In genomic region chr10:28432210-28432676, GRCh38 we compare ENCODE assay signal across 8 cellular contexts.
A peak's percentile ranks its signal among the peaks of the same experiment; 100 is the strongest.
DNase-seq lines count a peak whose midpoint lies in the region; ATAC-seq, FAIRE-seq and TF ChIP-seq lines count a peak whose summit lies in the region.

No MANE protein-coding gene starts in this region.

- no peak for FAIRE-seq in A549 (lab: Jason Lieb, UNC)

- POLR2A ChIA-PET in A549 (lab: Yijun Ruan, JAX), result no interaction called here

- H3K79me2 ChIP-seq in fibroblast of lung (ENCODE audit: control insufficient read depth, insufficient read depth, low read length), result no peaks in the 10 kb centered on the region

- H3K36me3 Mint-ChIP-seq in natural killer cell, result no peaks in the 10 kb centered on the region

- no peak for TF ChIP-seq POLR2A in A549 (IDR thresholded peaks at IDR 0.05; ENCODE audit: low read length)

- no peak overlapping the region for H3K4me3 Mint-ChIP-seq in natural killer cell

- TF ChIP-seq EP300 in A549 (IDR thresholded peaks at IDR 0.05), result no peak

- WGBS in A549 (ENCODE audit: missing lambda C conversion rate), result 3% methylated on average over 9 of the region's 9 CpGs

- no peaks in the 10 kb centered on the region for H4K20me1 ChIP-seq in fibroblast of lung (ENCODE audit: control insufficient read depth, extremely low read depth, insufficient read depth, low read length)

- H3K27ac Mint-ChIP-seq in natural killer cell, result no peak overlapping the region

- H3K9me3 ChIP-seq in A549 (no peaks in the 10 kb centered on the region), fibroblast of lung (ENCODE audit: control insufficient read depth, insufficient read depth, low read depth, low read length) (no peaks in the 10 kb centered on the region)

- peak overlapping the region; percentile 61 for H2AFZ ChIP-seq in fibroblast of lung (ENCODE audit: low read length)

- H3K4me1 ChIP-seq in A549, result no peaks in the 10 kb centered on the region
- no peaks in the 10 kb centered on the region for H3K4me1 ChIP-seq in fibroblast of lung (ENCODE audit: control insufficient read depth, extremely low read depth, insufficient read depth, low read length)

- TF ChIP-seq RAD21 in A549 (conservative IDR thresholded peaks at IDR 0.05 in 1 of 2, IDR thresholded peaks at IDR 0.05 in 1 of 2), result peak; percentile 68 to 72

- H3K27ac ChIP-seq in A549 (peak overlapping the region; percentile 51 to 68; a peak in 4 of 6 replicates), fibroblast of lung (ENCODE audit: insufficient read depth, low read length) (no peak overlapping the region)

- CTCF ChIA-PET in A549 (lab: Yijun Ruan, JAX), result interaction anchor here (0.6 to 1.2 kb wide), 5 partner anchors 9 to 24 kb away, joined by 3 to 8 read pairs (median 3); no protein-coding TSS in a partner anchor

- H3K9ac ChIP-seq in fibroblast of lung (ENCODE audit: insufficient read depth, low read length), result no peak overlapping the region

- H3K36me3 ChIP-seq in fibroblast of lung (ENCODE audit: control insufficient read depth, insufficient read depth, low read length), result no peaks in the 10 kb centered on the region

- H3K4me2 ChIP-seq in A549 (peak overlapping the region; percentile 61), fibroblast of lung (ENCODE audit: extremely low read depth, insufficient read depth, low read length) (peak overlapping the region; percentile 75)

- H3K4me3 ChIP-seq in A549 (no peak overlapping the region), fibroblast of lung (replicated peaks in 1 of 4; ENCODE audit: control extremely low read depth in 1 of 4, insufficient read depth in 1 of 4, low read depth in 3 of 4, low read length in 4 of 4) (peak overlapping the region in 1 of 4 experiments; percentile 26)

- no peaks in the 10 kb centered on the region for H3K27me3 ChIP-seq in fibroblast of lung (ENCODE audit: control insufficient read depth, insufficient read depth, low read length)

- peak; percentile 69 for TF ChIP-seq CTCF in A549 (IDR thresholded peaks at IDR 0.05)
- peak; percentile 64 for TF ChIP-seq CTCF in GM10266 (IDR thresholded peaks at IDR 0.05; ENCODE audit: control insufficient read depth, insufficient read depth, low read depth, missing control alignments)
- peak; percentile 84 for TF ChIP-seq CTCF in fibroblast of lung (conservative IDR thresholded peaks at IDR 0.05 in 1 of 2, IDR thresholded peaks at IDR 0.05 in 1 of 2; ENCODE audit: low read depth in 1 of 2, low read length in 2 of 2)
- TF ChIP-seq CTCF in natural killer cell (IDR thresholded peaks at IDR 0.05), result peak; percentile 82

- ATAC-seq in A549 (peak; percentile 92 to 98), HG03354 (IDR thresholded peaks at IDR 0.05; ENCODE audit: poor library complexity, severe bottlenecking, unreplicated experiment) (peak; percentile 76), natural killer cell (peak; percentile 53 to 78 (median 65)), HG02610 (IDR thresholded peaks at IDR 0.05; ENCODE audit: unreplicated experiment) (no peak)

- intact Hi-C loops in natural killer cell (cut with micrococcal nuclease), result loop anchor here (10.0 kb wide), 1 partner anchor 193 kb away; no protein-coding TSS in a partner anchor

- H3K9me3 Mint-ChIP-seq in natural killer cell, result no peaks in the 10 kb centered on the region

- peaks cover 7% of the 10 kb centered on the region in 2 donors for H3K4me1 Mint-ChIP-seq in natural killer cell

- H3K27me3 Mint-ChIP-seq in natural killer cell (ENCODE audit: low read depth in 2 of 2), result peaks cover 0 to 3% of the 10 kb centered on the region in 2 donors

- DNase-seq in A549 (ENCODE audit: low read depth in 1 of 2, low spot score in 1 of 2), result peak; percentile 79
- peak; percentile 54 for DNase-seq in GM10266 (ENCODE audit: extremely low spot score)
- peak; percentile 23 for DNase-seq in NCI-H510A (lab: John Stamatoyannopoulos, UW)
- peak; percentile 58 for DNase-seq in activated CD8-positive, alpha-beta memory T cell treated with anti-CD3 and anti-CD28 coated beads, Interleukin-2, amount 50 U/mL, for 48 hours
- peak; percentile 66 to 80 for DNase-seq in fibroblast of lung (ENCODE audit: low read depth in 2 of 2)
- no peak for DNase-seq in natural killer cell

TF ChIP-seq in A549, 52 proteins besides CTCF, POLR2A, EP300 and RAD21:
- no peak for TF ChIP-seq HOXB5 (CRISPR knock-in tag; IDR thresholded peaks at IDR 0.05)
- peak; percentile 62 for TF ChIP-seq SMC3 (IDR thresholded peaks at IDR 0.05)
